ENCODE assay signal across 28 cellular contexts in the genomic region with DNA sequence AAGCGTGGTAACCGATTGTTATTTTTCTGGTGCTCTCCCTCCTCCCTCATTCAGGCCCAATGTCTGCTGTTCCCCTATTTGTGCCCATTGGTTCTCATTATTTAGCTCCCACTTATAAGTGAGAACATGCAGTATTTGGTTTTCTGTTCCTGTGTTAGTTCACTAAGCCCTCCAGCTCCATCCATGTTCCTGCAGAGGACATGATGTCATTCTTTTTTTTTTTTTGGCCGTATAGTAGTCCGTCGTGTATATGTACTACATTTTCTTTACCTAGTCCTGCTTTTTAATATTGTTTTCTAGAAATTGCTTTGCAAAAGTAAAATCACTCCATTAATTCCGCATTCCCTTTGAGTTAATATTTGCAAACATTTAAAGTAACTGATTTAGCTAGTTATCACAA.
"Had no signal": no experiment of that assay in that cellular context is flagged by ENCODE, and none has a peak within 500 bp of the region (broad histone marks: within the 10 kb centered on the region; RNA-seq: fewer than 3 reads in every experiment).

No MANE protein-coding gene starts in this region.

- DNase-seq: colonic mucosa; cortex of kidney; dermis blood vessel endothelial cell; dorsolateral prefrontal cortex; effector CD4-positive, alpha-beta T cell; effector CD8-positive, alpha-beta T cell; effector memory CD4-positive, alpha-beta T cell; effector memory CD8-positive, alpha-beta T cell; endodermal cell; esophagus squamous epithelium; foreskin fibroblast; foreskin keratinocyte; foreskin melanocyte; gastrocnemius medialis; glutamatergic neuron; head of caudate nucleus; heart left ventricle; heart right ventricle had no signal

- H3K9me3 ChIP-seq: colonic mucosa, esophagus muscularis mucosa, esophagus squamous epithelium, gastrocnemius medialis, gastroesophageal sphincter, heart left ventricle, heart right ventricle had no signal

- H3K27ac Mint-ChIP-seq: dendritic cell treated with granulocyte-macrophage colony-stimulating factor and Interleukin-4, amounts not matched to agents 40 ng/mL and 50 ng/mL, for 4 days; endodermal cell had no signal

- FAIRE-seq: colon, endometrium, endothelial cell of umbilical vein, frontal cortex had no signal

- H3K4me3 ChIP-seq: colonic mucosa, coronary artery, dorsolateral prefrontal cortex, esophagus muscularis mucosa, esophagus squamous epithelium, gastrocnemius medialis, gastroesophageal sphincter, heart left ventricle, heart right ventricle had no signal

- ATAC-seq: effector memory CD8-positive, alpha-beta T cell; esophagus mucosa; foreskin keratinocyte; gastrocnemius medialis; gastroesophageal sphincter; heart left ventricle; heart right ventricle had no signal

- H3K36me3 ChIP-seq: colonic mucosa, esophagus muscularis mucosa, gastrocnemius medialis, gastroesophageal sphincter had no signal

- H3K4me1 ChIP-seq: colonic mucosa, esophagus squamous epithelium, foreskin keratinocyte had no signal

- H3K27me3 ChIP-seq: colonic mucosa, dorsolateral prefrontal cortex, esophagus muscularis mucosa, esophagus squamous epithelium, foreskin keratinocyte, gastrocnemius medialis, gastroesophageal sphincter, heart left ventricle, heart right ventricle had no signal

- H3K27me3 Mint-ChIP-seq: dendritic cell treated with granulocyte-macrophage colony-stimulating factor and Interleukin-4, amounts not matched to agents 40 ng/mL and 50 ng/mL, for 4 days; effector memory CD8-positive, alpha-beta T cell had no signal

- H3K27ac ChIP-seq: colonic mucosa, coronary artery, dorsolateral prefrontal cortex, epithelial cell of prostate, esophagus muscularis mucosa, esophagus squamous epithelium, foreskin keratinocyte, gastrocnemius medialis, gastroesophageal sphincter, heart left ventricle, heart right ventricle had no signal

- H3K4me3 Mint-ChIP-seq: dendritic cell treated with granulocyte-macrophage colony-stimulating factor and Interleukin-4, amounts not matched to agents 40 ng/mL and 50 ng/mL, for 4 days; effector memory CD8-positive, alpha-beta T cell; endodermal cell had no signal

- H3K9me3 Mint-ChIP-seq: dendritic cell treated with granulocyte-macrophage colony-stimulating factor and Interleukin-4, amounts not matched to agents 40 ng/mL and 50 ng/mL, for 4 days; effector memory CD8-positive, alpha-beta T cell; endodermal cell had no signal
